In the genomic region with DNA sequence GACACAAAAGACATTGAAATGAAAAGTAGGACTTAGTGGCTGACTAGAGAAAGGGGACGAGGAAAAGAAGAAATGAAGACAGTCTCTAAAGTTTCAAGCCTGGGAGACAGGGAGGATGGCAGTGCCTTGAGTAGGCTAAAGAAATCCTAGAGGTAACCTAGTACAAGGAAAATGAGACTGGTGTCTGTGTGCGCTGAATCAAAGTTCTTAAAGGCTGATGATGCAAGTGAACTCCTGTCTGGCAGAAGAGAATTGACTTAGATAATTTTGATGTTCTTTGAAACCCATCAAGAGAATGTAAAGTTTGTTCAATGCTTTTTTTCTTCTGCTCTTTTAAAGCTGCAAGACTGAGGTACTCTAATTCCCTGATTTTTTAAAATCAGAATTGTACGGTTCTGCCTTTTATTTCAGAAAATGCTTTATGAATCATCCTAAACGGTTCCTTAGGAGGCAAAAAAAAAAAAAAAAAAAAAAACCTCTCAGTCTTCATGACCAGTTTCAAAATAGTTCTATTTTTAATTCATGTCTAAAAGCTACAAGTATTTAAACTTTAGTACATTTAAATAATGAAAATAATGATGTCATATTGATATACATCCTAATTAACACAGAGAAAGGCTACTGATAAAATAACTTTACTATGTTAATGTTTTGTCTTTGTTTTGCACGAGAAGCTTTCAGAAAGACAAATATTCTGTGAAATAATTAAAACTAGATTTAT, we compare ENCODE assay signal across 1 cellular context.
TF ChIP-seq lines count a peak whose summit lies in the region.

No MANE protein-coding gene starts in this region.

TF ChIP-seq in IMR-90, 13 proteins besides CTCF, POLR2A, EP300 and RAD21:
- TF ChIP-seq NFE2L2 (IDR thresholded peaks at IDR 0.05; ENCODE audit: low read depth, low read length) (no peak), FOS (IDR thresholded peaks at IDR 0.05; ENCODE audit: low read depth, low read length) (no peak), CEBPB (IDR thresholded peaks at IDR 0.05; ENCODE audit: low read depth, low read length) (0 out of 2 replicates have a peak, but pooled peaks have one; percentile 35)
